ENCODE assay signal across 18 cellular contexts in the genomic region with DNA sequence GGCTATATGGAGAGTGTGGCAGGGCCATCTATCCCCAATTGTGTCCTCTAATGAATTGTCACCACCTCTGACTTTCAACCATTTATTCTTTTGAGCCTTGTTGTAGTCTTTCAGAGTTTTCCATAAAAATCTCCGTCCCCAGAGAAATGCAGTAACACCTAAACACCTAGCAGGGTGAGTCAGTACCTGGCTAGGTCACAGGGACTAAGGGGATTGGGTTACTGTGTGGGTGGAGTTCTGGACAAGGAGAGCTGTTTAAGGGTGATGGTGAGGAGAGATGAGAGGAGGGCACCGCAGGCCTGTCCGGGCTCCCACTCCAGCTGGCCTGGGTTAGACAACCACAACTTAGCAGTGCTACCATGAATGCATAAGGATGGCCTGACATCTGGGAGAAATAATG.
DNase-seq lines count a peak whose midpoint lies in the region; ATAC-seq, FAIRE-seq and TF ChIP-seq lines count a peak whose summit lies in the region.
"Had no signal": no experiment of that assay in that cellular context is flagged by ENCODE, and none has a peak within 500 bp of the region (broad histone marks: within the 10 kb centered on the region; RNA-seq: fewer than 3 reads in every experiment).

No MANE protein-coding gene starts in this region.

- no peak overlapping the region for H3K4me3 Mint-ChIP-seq in MCF 10A (ENCODE audit: unreplicated experiment)
- no peak overlapping the region for H3K4me3 Mint-ChIP-seq in activated T-cell treated with anti-CD3 and anti-CD28 coated beads, Interleukin-2, amount 50 U/mL, for 4 hours
- H3K4me3 Mint-ChIP-seq: CD8-positive, alpha-beta T cell had no signal

- H3K27me3 ChIP-seq in breast epithelium (no peaks in the 10 kb centered on the region), right lobe of liver (no peaks in the 10 kb centered on the region)

- CTCF ChIA-PET in MCF 10A (lab: Yijun Ruan, JAX), result no interaction called here

- POLR2A ChIA-PET in MCF 10A (lab: Yijun Ruan, JAX), result no interaction called here

- H3K4me1 ChIP-seq in breast epithelium (no peaks in the 10 kb centered on the region), mesodermal cell (ENCODE audit: control insufficient read depth, insufficient read depth, low read length, poor library complexity, severe bottlenecking) (peaks cover 33% of the 10 kb centered on the region), right lobe of liver (peaks cover 0 to 30% (median 5%) of the 10 kb centered on the region in 4 donors)

- FAIRE-seq in urothelium cell line (lab: Jason Lieb, UNC), result no peak
- FAIRE-seq: GM12892, HTR-8/SVneo had no signal

- no TSS peak for BruUV-seq in MCF 10A (replicated peaks; lab: Mats Ljungman, UMichigan)

- H3K36me3 ChIP-seq in breast epithelium, result no peaks in the 10 kb centered on the region
- H3K36me3 ChIP-seq in mesodermal cell (ENCODE audit: control insufficient read depth, insufficient read depth, low read length), result no peaks in the 10 kb centered on the region
- no peaks in the 10 kb centered on the region for H3K36me3 ChIP-seq in right lobe of liver
- H3K36me3 ChIP-seq: HAP-1 had no signal

- ATAC-seq in right lobe of liver, result no peak
- ATAC-seq in activated T-cell treated with anti-CD3 and anti-CD28 coated beads, Interleukin-2, amount 50 U/mL, for 4 hours, result no peak
- ATAC-seq: CD8-positive, alpha-beta T cell had no signal

- intact Hi-C loops in MCF 10A (cut with micrococcal nuclease), result no loop called here
- intact Hi-C loops in breast epithelium (cut with DNase I; ENCODE audit: low total_unique reads), result no loop called here
- intact Hi-C loops in right lobe of liver (cut with DNase I), result loop anchor here in 1 of 2 donors (10.0 kb wide), 1 partner anchor 438 kb away; no protein-coding TSS in a partner anchor

- 100% methylated on average over 2 of the region's 3 CpGs; no CpG with 5 or more reads in 1 of the 2 experiments for WGBS in mesodermal cell (ENCODE audit: insufficient coverage in 2 of 2), 2 experiments
- 43% methylated on average over 1 of the region's 3 CpGs for WGBS in right lobe of liver (ENCODE audit: insufficient coverage, low coverage, low lambda C conversion rate, missing lambda C conversion rate)

- H3K4me3 ChIP-seq in breast epithelium (no peak overlapping the region), mesodermal cell (ENCODE audit: extremely low read depth, insufficient read depth, low read length, poor library complexity, severe bottlenecking) (no peak overlapping the region), right lobe of liver (no peak overlapping the region)
- H3K4me3 ChIP-seq: HAP-1 had no signal

- no peaks in the 10 kb centered on the region for H3K36me3 Mint-ChIP-seq in MCF 10A (ENCODE audit: insufficient read depth, unreplicated experiment)
- no peaks in the 10 kb centered on the region for H3K36me3 Mint-ChIP-seq in activated T-cell treated with anti-CD3 and anti-CD28 coated beads, Interleukin-2, amount 50 U/mL, for 4 hours (ENCODE audit: insufficient read depth)
- H3K36me3 Mint-ChIP-seq: CD8-positive, alpha-beta T cell had no signal

- no peaks in the 10 kb centered on the region for H3K9me3 Mint-ChIP-seq in MCF 10A (ENCODE audit: unreplicated experiment)
- H3K9me3 Mint-ChIP-seq in activated T-cell treated with anti-CD3 and anti-CD28 coated beads, Interleukin-2, amount 50 U/mL, for 4 hours, result peaks cover 3% of the 10 kb centered on the region

- TF ChIP-seq POLR2A in breast epithelium (IDR thresholded peaks at IDR 0.05) (no peak), right lobe of liver (IDR thresholded peaks at IDR 0.05) (no peak)

- peaks cover 22% of the 10 kb centered on the region for H3K4me1 Mint-ChIP-seq in MCF 10A (ENCODE audit: insufficient read depth, unreplicated experiment)
- no peaks in the 10 kb centered on the region for H3K4me1 Mint-ChIP-seq in activated T-cell treated with anti-CD3 and anti-CD28 coated beads, Interleukin-2, amount 50 U/mL, for 4 hours (ENCODE audit: low read depth)

- H3K9me3 ChIP-seq in breast epithelium (no peaks in the 10 kb centered on the region), mesodermal cell (ENCODE audit: control insufficient read depth, low read length) (peaks cover 21% of the 10 kb centered on the region), right lobe of liver (no peaks in the 10 kb centered on the region)
- H3K9me3 ChIP-seq: HAP-1 had no signal

- H3K27ac Mint-ChIP-seq in MCF 10A (ENCODE audit: low read depth, unreplicated experiment), result no peak overlapping the region
- H3K27ac Mint-ChIP-seq: CD8-positive, alpha-beta T cell had no signal

- peak; percentile 68 for DNase-seq in MCF 10A (ENCODE audit: unreplicated experiment)
- no peak for DNase-seq in breast epithelium (ENCODE audit: low spot score in 2 of 2)
- DNase-seq in urothelium cell line (ENCODE audit: low spot score), result peak; percentile 26
- no peak for DNase-seq in right lobe of liver
- DNase-seq in T-helper 2 cell, result no peak
- DNase-seq in activated T-cell treated with anti-CD3 and anti-CD28 coated beads, Interleukin-2, amount 50 U/mL, for 4 hours, result no peak
- DNase-seq: CD8-positive, alpha-beta T cell; DMS 273 treated with DMSO at 0.1 percent for 48 hours; NCI-H1417; NCI-H2029 treated with DMSO at 0.1 percent for 48 hours; NCI-H524; SIG-M5 had no signal

- no peak overlapping the region for H3K27ac ChIP-seq in breast epithelium
- peak overlapping the region; percentile 89 for H3K27ac ChIP-seq in VCaP
- H3K27ac ChIP-seq in mesodermal cell (ENCODE audit: low read depth, low read length, severe bottlenecking), result peak overlapping the region; percentile 75
- H3K27ac ChIP-seq in right lobe of liver, result no peak overlapping the region
- H3K27ac ChIP-seq: HL-60 had no signal

- no peaks in the 10 kb centered on the region for H3K27me3 Mint-ChIP-seq in MCF 10A (ENCODE audit: insufficient read depth, unreplicated experiment)
- peaks cover 5% of the 10 kb centered on the region for H3K27me3 Mint-ChIP-seq in activated T-cell treated with anti-CD3 and anti-CD28 coated beads, Interleukin-2, amount 50 U/mL, for 4 hours (ENCODE audit: low read depth)

- TF ChIP-seq CTCF in MCF 10A (IDR thresholded peaks at IDR 0.05; ENCODE audit: unreplicated experiment) (no peak), breast epithelium (IDR thresholded peaks at IDR 0.05) (no peak), VCaP (conservative IDR thresholded peaks at IDR 0.05) (no peak), right lobe of liver (IDR thresholded peaks at IDR 0.05) (no peak)

Comparison
In these comparisons a context has a peak if more than half of its experiments do, and no peak if none do; other contexts are left out.
1. DNase-seq: peak in MCF 10A (single experiment) and urothelium cell line (single experiment); none in breast epithelium (0 of 2), right lobe of liver (0 of 3), T-helper 2 cell (0 of 5) and activated T-cell treated with anti-CD3 and anti-CD28 coated beads, Interleukin-2, amount 50 U/mL, for 4 hours (single experiment).
2. H3K27ac ChIP-seq: peak in VCaP (single experiment) and mesodermal cell (single experiment); none in breast epithelium (0 of 2) and right lobe of liver (0 of 3).